ENCODE assay signal across 1 cellular context in the genomic region with DNA sequence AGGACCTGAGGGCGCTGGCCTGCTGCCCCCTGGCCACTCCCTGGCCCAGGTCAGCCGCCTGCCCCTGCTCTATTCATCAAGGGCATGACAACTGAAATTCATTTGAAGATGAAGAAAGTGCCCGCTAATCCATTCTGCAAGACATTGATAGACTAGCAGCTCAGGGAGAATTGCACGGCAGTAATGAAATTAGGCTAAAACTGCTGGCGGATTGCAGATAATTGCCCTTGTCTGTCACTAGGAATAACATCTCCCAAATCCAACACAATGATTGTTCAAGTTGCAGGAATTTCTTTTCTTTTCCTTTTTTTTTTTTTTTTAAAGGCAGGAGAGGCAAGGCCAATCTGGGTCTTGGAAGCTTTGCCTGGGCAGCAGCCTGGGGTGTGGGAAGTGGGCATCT.
TF ChIP-seq lines count a peak whose summit lies in the region.

No MANE protein-coding gene starts in this region.

TF ChIP-seq in GM23338, 12 proteins besides CTCF, POLR2A, EP300 and RAD21 (continued from another document):
- TF ChIP-seq, protein P1, sequence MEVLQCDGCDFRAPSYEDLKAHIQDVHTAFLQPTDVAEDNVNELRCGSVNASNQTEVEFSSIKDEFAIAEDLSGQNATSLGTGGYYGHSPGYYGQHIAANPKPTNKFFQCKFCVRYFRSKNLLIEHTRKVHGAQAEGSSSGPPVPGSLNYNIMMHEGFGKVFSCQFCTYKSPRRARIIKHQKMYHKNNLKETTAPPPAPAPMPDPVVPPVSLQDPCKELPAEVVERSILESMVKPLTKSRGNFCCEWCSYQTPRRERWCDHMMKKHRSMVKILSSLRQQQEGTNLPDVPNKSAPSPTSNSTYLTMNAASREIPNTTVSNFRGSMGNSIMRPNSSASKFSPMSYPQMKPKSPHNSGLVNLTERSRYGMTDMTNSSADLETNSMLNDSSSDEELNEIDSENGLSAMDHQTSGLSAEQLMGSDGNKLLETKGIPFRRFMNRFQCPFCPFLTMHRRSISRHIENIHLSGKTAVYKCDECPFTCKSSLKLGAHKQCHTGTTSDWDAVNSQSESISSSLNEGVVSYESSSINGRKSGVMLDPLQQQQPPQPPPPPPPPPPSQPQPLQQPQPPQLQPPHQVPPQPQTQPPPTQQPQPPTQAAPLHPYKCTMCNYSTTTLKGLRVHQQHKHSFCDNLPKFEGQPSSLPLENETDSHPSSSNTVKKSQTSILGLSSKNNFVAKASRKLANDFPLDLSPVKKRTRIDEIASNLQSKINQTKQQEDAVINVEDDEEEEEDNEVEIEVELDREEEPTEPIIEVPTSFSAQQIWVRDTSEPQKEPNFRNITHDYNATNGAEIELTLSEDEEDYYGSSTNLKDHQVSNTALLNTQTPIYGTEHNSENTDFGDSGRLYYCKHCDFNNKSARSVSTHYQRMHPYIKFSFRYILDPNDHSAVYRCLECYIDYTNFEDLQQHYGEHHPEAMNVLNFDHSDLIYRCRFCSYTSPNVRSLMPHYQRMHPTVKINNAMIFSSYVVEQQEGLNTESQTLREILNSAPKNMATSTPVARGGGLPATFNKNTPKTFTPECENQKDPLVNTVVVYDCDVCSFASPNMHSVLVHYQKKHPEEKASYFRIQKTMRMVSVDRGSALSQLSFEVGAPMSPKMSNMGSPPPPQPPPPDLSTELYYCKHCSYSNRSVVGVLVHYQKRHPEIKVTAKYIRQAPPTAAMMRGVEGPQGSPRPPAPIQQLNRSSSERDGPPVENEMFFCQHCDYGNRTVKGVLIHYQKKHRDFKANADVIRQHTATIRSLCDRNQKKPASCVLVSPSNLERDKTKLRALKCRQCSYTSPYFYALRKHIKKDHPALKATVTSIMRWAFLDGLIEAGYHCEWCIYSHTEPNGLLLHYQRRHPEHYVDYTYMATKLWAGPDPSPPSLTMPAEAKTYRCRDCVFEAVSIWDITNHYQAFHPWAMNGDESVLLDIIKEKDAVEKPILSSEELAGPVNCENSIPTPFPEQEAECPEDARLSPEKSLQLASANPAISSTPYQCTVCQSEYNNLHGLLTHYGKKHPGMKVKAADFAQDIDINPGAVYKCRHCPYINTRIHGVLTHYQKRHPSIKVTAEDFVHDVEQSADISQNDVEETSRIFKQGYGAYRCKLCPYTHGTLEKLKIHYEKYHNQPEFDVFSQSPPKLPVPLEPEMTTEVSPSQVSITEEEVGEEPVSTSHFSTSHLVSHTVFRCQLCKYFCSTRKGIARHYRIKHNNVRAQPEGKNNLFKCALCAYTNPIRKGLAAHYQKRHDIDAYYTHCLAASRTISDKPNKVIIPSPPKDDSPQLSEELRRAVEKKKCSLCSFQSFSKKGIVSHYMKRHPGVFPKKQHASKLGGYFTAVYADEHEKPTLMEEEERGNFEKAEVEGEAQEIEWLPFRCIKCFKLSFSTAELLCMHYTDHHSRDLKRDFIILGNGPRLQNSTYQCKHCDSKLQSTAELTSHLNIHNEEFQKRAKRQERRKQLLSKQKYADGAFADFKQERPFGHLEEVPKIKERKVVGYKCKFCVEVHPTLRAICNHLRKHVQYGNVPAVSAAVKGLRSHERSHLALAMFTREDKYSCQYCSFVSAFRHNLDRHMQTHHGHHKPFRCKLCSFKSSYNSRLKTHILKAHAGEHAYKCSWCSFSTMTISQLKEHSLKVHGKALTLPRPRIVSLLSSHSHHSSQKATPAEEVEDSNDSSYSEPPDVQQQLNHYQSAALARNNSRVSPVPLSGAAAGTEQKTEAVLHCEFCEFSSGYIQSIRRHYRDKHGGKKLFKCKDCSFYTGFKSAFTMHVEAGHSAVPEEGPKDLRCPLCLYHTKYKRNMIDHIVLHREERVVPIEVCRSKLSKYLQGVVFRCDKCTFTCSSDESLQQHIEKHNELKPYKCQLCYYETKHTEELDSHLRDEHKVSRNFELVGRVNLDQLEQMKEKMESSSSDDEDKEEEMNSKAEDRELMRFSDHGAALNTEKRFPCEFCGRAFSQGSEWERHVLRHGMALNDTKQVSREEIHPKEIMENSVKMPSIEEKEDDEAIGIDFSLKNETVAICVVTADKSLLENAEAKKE (CRISPR knock-in tag; IDR thresholded peaks at IDR 0.05): no peak
- TF ChIP-seq STAT1 (IDR thresholded peaks at IDR 0.05; ENCODE audit: unreplicated experiment) (no peak), EZH2phosphoT487 (IDR thresholded peaks at IDR 0.05; ENCODE audit: unreplicated experiment) (no peak), POLR2AphosphoS5 (IDR thresholded peaks at IDR 0.05; ENCODE audit: low read depth) (no peak), ZNF331 (CRISPR knock-in tag; IDR thresholded peaks at IDR 0.05; ENCODE audit: low read depth) (no peak), JUNB (IDR thresholded peaks at IDR 0.05; ENCODE audit: unreplicated experiment) (no peak), ZNF114 (CRISPR knock-in tag; IDR thresholded peaks at IDR 0.05) (no peak), EZH2 (IDR thresholded peaks at IDR 0.05; ENCODE audit: low read depth, unreplicated experiment) (no peak)
- TF ChIP-seq, protein P2, sequence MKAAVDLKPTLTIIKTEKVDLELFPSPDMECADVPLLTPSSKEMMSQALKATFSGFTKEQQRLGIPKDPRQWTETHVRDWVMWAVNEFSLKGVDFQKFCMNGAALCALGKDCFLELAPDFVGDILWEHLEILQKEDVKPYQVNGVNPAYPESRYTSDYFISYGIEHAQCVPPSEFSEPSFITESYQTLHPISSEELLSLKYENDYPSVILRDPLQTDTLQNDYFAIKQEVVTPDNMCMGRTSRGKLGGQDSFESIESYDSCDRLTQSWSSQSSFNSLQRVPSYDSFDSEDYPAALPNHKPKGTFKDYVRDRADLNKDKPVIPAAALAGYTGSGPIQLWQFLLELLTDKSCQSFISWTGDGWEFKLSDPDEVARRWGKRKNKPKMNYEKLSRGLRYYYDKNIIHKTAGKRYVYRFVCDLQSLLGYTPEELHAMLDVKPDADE (IDR thresholded peaks at IDR 0.05): no peak
TF ChIP-seq in GM23338: peak in this region for 0.
